In the genomic region with DNA sequence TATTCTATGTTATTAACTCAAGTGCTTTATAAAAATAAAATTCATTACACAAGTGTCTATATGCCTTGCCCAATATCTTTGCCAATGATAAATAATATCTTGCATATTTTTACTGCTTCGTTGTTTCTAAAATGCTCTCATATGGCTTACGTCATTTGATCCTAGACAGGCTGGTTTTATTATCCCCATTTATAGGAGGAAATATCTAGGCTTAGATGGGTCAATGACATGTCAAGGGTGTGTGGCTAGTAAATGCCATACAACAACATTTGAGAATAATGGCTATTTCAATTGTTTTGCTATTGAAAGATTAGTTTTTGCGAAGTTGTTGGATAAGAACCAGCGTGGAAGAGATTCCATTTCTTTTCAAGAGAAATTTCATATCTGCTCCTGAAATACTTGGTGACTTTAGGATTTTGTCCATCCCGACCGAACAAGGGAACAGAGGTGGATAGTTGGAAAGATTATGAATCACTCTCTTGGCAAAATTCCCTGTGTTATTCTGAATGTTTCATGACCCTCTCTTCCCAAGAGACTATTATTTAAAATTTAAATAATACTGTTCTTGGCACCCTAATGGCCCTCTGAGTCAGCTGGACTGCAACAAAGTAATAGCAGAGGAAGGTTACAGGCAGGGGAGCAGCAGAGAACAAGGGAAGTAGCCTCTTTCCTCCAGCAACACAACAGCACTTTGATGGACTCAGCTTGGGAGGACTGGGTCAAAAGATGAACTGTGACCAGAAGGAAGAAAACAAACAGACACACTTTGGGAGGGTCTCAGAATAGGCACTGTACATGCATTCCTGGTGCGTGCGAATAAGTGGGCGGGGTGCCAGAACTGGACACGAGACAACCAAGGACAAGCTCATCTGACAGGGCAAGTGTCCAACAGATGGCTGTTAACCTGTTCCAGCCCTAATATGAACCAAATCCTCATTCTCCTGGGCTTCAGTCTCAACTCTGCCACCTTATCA, we compare ENCODE assay signal across 10 cellular contexts.
DNase-seq lines count a peak whose midpoint lies in the region; ATAC-seq and TF ChIP-seq lines count a peak whose summit lies in the region.
"Had no signal": no experiment of that assay in that cellular context is flagged by ENCODE, and none has a peak within 500 bp of the region (broad histone marks: within the 10 kb centered on the region; RNA-seq: fewer than 3 reads in every experiment).

No MANE protein-coding gene starts in this region.

- peak overlapping the region in 2 of 4 donors; percentile 51 to 52 for H3K27ac ChIP-seq in body of pancreas
- H3K27ac ChIP-seq: cardiac muscle cell had no signal

- no peaks in the 10 kb centered on the region for H3K9me3 Mint-ChIP-seq in HFFc6
- H3K9me3 Mint-ChIP-seq: T-helper 2 cell treated with Interferon-gamma antibody and Interleukin-4, amounts not matched to agents 5 μg/mL and 100 μg/mL, for 36 hours had no signal

- H3K4me1 Mint-ChIP-seq in HFFc6 (ENCODE audit: low read depth): peaks cover 28% of the 10 kb centered on the region

- no peaks in the 10 kb centered on the region for H3K9me3 ChIP-seq in body of pancreas

- 48 to 52% methylated on average over 10 of the region's 10 CpGs for WGBS in body of pancreas, 2 donors

- no peak for TF ChIP-seq POLR2A in body of pancreas (IDR thresholded peaks at IDR 0.05)

- no peak for TF ChIP-seq CTCF in HFFc6 (IDR thresholded peaks at IDR 0.05)
- no peak for TF ChIP-seq CTCF in body of pancreas (IDR thresholded peaks at IDR 0.05)

- peak overlapping the region; percentile 31; the same call in 1 of the 2 replicates for H3K4me3 Mint-ChIP-seq in HFFc6
- H3K4me3 Mint-ChIP-seq: T-helper 2 cell treated with Interferon-gamma antibody and Interleukin-4, amounts not matched to agents 5 μg/mL and 100 μg/mL, for 36 hours had no signal

- DNase-seq in HFFc6: peak; percentile 83
- DNase-seq in body of pancreas: peak; percentile 41 to 60 (median 49)
- peak; percentile 44 for DNase-seq in islet precursor cell
- DNase-seq in stromal cell of bone marrow (ENCODE audit: low read depth): peak; percentile 92
- DNase-seq in CD1c-positive myeloid dendritic cell (ENCODE audit: extremely low spot score): no peak
- DNase-seq in NK-92 treated with Interleukin-12 subunit alpha and Interleukin-12 subunit beta, amount 100 ng/mL, for 24 hours (lab: John Stamatoyannopoulos, UW): no peak

- no peaks in the 10 kb centered on the region for H3K36me3 ChIP-seq in body of pancreas (replicated peaks in 1 of 2; ENCODE audit: insufficient read depth in 1 of 2, low read depth in 2 of 2)
- H3K36me3 ChIP-seq: cardiac muscle cell had no signal

- peaks cover 30% of the 10 kb centered on the region for H3K4me1 ChIP-seq in body of pancreas

- H3K36me3 Mint-ChIP-seq in HFFc6 (ENCODE audit: low read depth): no peaks in the 10 kb centered on the region; the same call in 1 of the 2 replicates

- no peaks in the 10 kb centered on the region for H3K27me3 ChIP-seq in body of pancreas
- H3K27me3 ChIP-seq: cardiac muscle cell had no signal

- no peak overlapping the region for H3K4me3 ChIP-seq in body of pancreas
- H3K4me3 ChIP-seq: cardiac muscle cell had no signal

- peak overlapping the region; percentile 16; the same call in 1 of the 2 replicates for H3K27ac Mint-ChIP-seq in HFFc6
- H3K27ac Mint-ChIP-seq: T-helper 2 cell treated with Interferon-gamma antibody and Interleukin-4, amounts not matched to agents 5 μg/mL and 100 μg/mL, for 36 hours had no signal

- no peaks in the 10 kb centered on the region; the same call in 1 of the 2 replicates for H3K27me3 Mint-ChIP-seq in HFFc6 (ENCODE audit: insufficient read depth)

- peak; percentile 71 for ATAC-seq in body of pancreas
- ATAC-seq in HG03025 (IDR thresholded peaks at IDR 0.05; ENCODE audit: low FRiP score, unreplicated experiment): no peak
- ATAC-seq in HG03442 (IDR thresholded peaks at IDR 0.05; ENCODE audit: unreplicated experiment): no peak

- intact Hi-C loops in body of pancreas (cut with DNase I): no loop called here

Comparison
In these comparisons a context has a peak if more than half of its experiments do, and no peak if none do; other contexts are left out.
1. DNase-seq: peak in HFFc6 (single experiment), body of pancreas (4 of 4), islet precursor cell (single experiment) and stromal cell of bone marrow (single experiment); none in CD1c-positive myeloid dendritic cell (single experiment) and NK-92 treated with Interleukin-12 subunit alpha and Interleukin-12 subunit beta, amount 100 ng/mL, for 24 hours (single experiment).